9 cellular contexts compared by ENCODE assay signal in genomic region chr5:99104538-99105132, GRCh38.
DNase-seq lines count a peak whose midpoint lies in the region; ATAC-seq and TF ChIP-seq lines count a peak whose summit lies in the region.
"Had no signal": no experiment of that assay in that cellular context is flagged by ENCODE, and none has a peak within 500 bp of the region (broad histone marks: within the 10 kb centered on the region; RNA-seq: fewer than 3 reads in every experiment).

No MANE protein-coding gene starts in this region.

- no peaks in the 10 kb centered on the region for H4K20me1 ChIP-seq in GM23248 (ENCODE audit: insufficient read depth)

- no peaks in the 10 kb centered on the region for H3K9me2 ChIP-seq in GM23248 (ENCODE audit: insufficient read depth)

- no peaks in the 10 kb centered on the region for H3K9me3 ChIP-seq in GM23248 (ENCODE audit: low read depth)

- DNase-seq in BJ (ENCODE audit: low read depth): no peak
- peak; percentile 67 for DNase-seq in GM23248
- DNase-seq in NCI-H226: peak; percentile 14
- peak; percentile 59 for DNase-seq in left kidney (ENCODE audit: low read depth, low spot score)
- DNase-seq in NCI-H526 treated with DMSO at 0.1 percent for 48 hours (lab: John Stamatoyannopoulos, UW): no peak
- DNase-seq in activated CD8-positive, alpha-beta memory T cell treated with anti-CD3 and anti-CD28 coated beads, Interleukin-2, amount 50 U/mL, for 4 hours: no peak

- H3K4me3 ChIP-seq in BJ (ENCODE audit: low read depth, low read length): no peak overlapping the region
- no peak overlapping the region for H3K4me3 ChIP-seq in GM23248

- CTCF ChIA-PET in BJ (lab: Yijun Ruan, JAX): interaction anchor here (0.5 to 1.4 kb wide), 5 partner anchors 8 to 1605 kb away, joined by 3 to 7 read pairs (median 3); no protein-coding TSS in a partner anchor

- H3K27me3 ChIP-seq in BJ (ENCODE audit: control insufficient read depth, insufficient read depth, low read length): no peaks in the 10 kb centered on the region
- H3K27me3 ChIP-seq in GM23248 (replicated peaks; ENCODE audit: insufficient read depth): peaks cover 13% of the 10 kb centered on the region; the same call in 1 of the 2 replicates

- no peak overlapping the region for H3K4me3 Mint-ChIP-seq in brain

- no peak overlapping the region for H3K27ac Mint-ChIP-seq in brain

- peaks cover 14% of the 10 kb centered on the region for H3K4me1 Mint-ChIP-seq in brain

- no peaks in the 10 kb centered on the region for H3K4me1 ChIP-seq in GM23248 (ENCODE audit: insufficient read depth)

- H3K9ac ChIP-seq in GM23248: no peak overlapping the region

- H3F3A ChIP-seq in GM23248 (ENCODE audit: insufficient read depth): no peaks in the 10 kb centered on the region

- ATAC-seq in GM18873 (IDR thresholded peaks at IDR 0.05; ENCODE audit: low FRiP score, unreplicated experiment): no peak

- in situ Hi-C loops in GM23248 (cut with MboI): no loop called here

- H3K36me3 Mint-ChIP-seq in brain: no peaks in the 10 kb centered on the region

- POLR2A ChIA-PET in BJ (lab: Charles Lee): no interaction called here

- no peak overlapping the region for H3K27ac ChIP-seq in GM23248
- H3K27ac ChIP-seq: HL-60 had no signal

- H3K9me3 Mint-ChIP-seq in brain: no peaks in the 10 kb centered on the region

- H2AFZ ChIP-seq in GM23248: no peak overlapping the region

- H3K79me2 ChIP-seq in GM23248 (ENCODE audit: insufficient read depth): no peaks in the 10 kb centered on the region

- WGBS in GM23248 (ENCODE audit: low coverage in 1 of 2, low lambda C conversion rate in 2 of 2, missing lambda C conversion rate in 2 of 2), 2 experiments: 2 to 4% methylated on average over 2 of the region's 2 CpGs

- no peak overlapping the region for H3K4me2 ChIP-seq in GM23248 (ENCODE audit: unreplicated experiment)

- H3K27me3 Mint-ChIP-seq in brain: peaks cover 8% of the 10 kb centered on the region

- peak; percentile 57 for TF ChIP-seq CTCF in BJ (IDR thresholded peaks at IDR 0.05; ENCODE audit: insufficient read depth, low read depth, low read length)
- peak; percentile 79 to 80 for TF ChIP-seq CTCF in brain (conservative IDR thresholded peaks at IDR 0.05)

- H3K36me3 ChIP-seq in BJ (ENCODE audit: control insufficient read depth, insufficient read depth, low read length) (no peaks in the 10 kb centered on the region), GM23248 (ENCODE audit: low read depth) (no peaks in the 10 kb centered on the region)

Comparison
In these comparisons a context has a peak if more than half of its experiments do, and no peak if none do; other contexts are left out.
1. DNase-seq: peak in GM23248 (single experiment), NCI-H226 (single experiment) and left kidney (single experiment); none in BJ (single experiment), NCI-H526 treated with DMSO at 0.1 percent for 48 hours (single experiment) and activated CD8-positive, alpha-beta memory T cell treated with anti-CD3 and anti-CD28 coated beads, Interleukin-2, amount 50 U/mL, for 4 hours (single experiment).